ENCODE assay signal across 8 cellular contexts in the genomic region with DNA sequence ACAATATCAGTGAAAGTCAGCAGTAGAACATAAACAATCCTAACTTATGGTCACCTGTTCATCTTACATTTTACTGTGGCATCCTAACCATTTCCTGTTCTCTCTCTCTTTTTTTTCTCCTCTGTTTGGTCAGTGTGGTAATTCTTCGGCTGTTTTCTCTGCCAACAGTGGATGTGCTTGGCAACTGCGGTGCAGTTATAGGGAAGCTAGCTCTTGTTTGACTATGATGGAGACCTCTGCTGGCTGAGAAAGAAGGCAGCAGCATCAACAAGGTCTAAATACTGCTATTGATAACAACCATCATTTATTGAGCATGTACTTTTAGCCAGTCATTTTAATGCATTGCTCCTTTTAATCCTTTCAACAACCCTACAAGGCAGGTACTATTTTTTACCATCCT. TPM values are rescaled to one million over a fixed set of nuclear protein-coding genes. Genes with fewer than 3 reads are reported as not detected.
DNase-seq lines count a peak whose midpoint lies in the region; ATAC-seq and TF ChIP-seq lines count a peak whose summit lies in the region.

No MANE protein-coding gene starts in this region.

- H3K27me3 ChIP-seq in Panc1 (ENCODE audit: control insufficient read depth, insufficient read depth, low read length) (peaks cover 4% of the 10 kb centered on the region; the same call in 1 of the 2 replicates), suprapubic skin (no peaks in the 10 kb centered on the region)

- in situ Hi-C loops in Panc1 (cut with HindIII; ENCODE audit: low pct_unique_long_range_greater_than_20kb, low sequenced_read_pairs) = no loop called here

- TF ChIP-seq EP300 in suprapubic skin (IDR thresholded peaks at IDR 0.05) = no peak

- H3K4me1 ChIP-seq in Panc1 (ENCODE audit: control insufficient read depth, insufficient read depth, low read length) (no peaks in the 10 kb centered on the region), suprapubic skin (no peaks in the 10 kb centered on the region)

- peak; percentile 82 for DNase-seq in COR-L47 (lab: John Stamatoyannopoulos, UW)
- DNase-seq in HFF-Myc (ENCODE audit: extremely low read depth, low read depth) = peak; percentile 9
- peak; percentile 5 for DNase-seq in Panc1 (ENCODE audit: low read depth, low spot score)
- DNase-seq in fibroblast of villous mesenchyme (ENCODE audit: low read depth) = peak; percentile 8
- no peak for DNase-seq in activated CD4-positive, CD25-positive, alpha-beta regulatory T cell (lab: John Stamatoyannopoulos, UW)
- no peak for DNase-seq in suprapubic skin (ENCODE audit: low spot score in 2 of 2)
- no peak for DNase-seq in activated naive CD4-positive, alpha-beta T cell treated with Interleukin-2 at 50 U/mL for 16 hours

- no peaks in the 10 kb centered on the region for H3K36me3 ChIP-seq in Panc1 (ENCODE audit: control insufficient read depth, insufficient read depth, low read length)
- H3K36me3 ChIP-seq in suprapubic skin = no peaks in the 10 kb centered on the region

- TF ChIP-seq POLR2A in suprapubic skin (IDR thresholded peaks at IDR 0.05) = no peak

- 26% methylated on average over 2 of the region's 2 CpGs for WGBS in suprapubic skin

- BruUV-seq in Panc1 (replicated peaks; lab: Mats Ljungman, UMichigan) = no TSS peak

- intact Hi-C loops in Panc1 (cut with micrococcal nuclease; ENCODE audit: unreplicated experiment) = loop anchor here (2.0 kb wide), 1 partner anchor 27 kb away; no protein-coding TSS in a partner anchor

- POLR2A ChIA-PET in Panc1 (lab: Charles Lee) = no interaction called here

- peak; percentile 76; the same call in 1 of the 2 replicates for ATAC-seq in Panc1
- ATAC-seq in GM21528 (IDR thresholded peaks at IDR 0.05; ENCODE audit: low FRiP score, unreplicated experiment) = no peak

- no peaks in the 10 kb centered on the region for H3K9me3 ChIP-seq in Panc1 (ENCODE audit: control insufficient read depth, insufficient read depth, low read depth, low read length)
- H3K9me3 ChIP-seq in suprapubic skin = no peaks in the 10 kb centered on the region

- H3K4me3 ChIP-seq in HFF-Myc (replicated peaks; ENCODE audit: low read depth, low read length) (no peak overlapping the region), Panc1 (ENCODE audit: low read depth in 2 of 2, low read length in 2 of 2) (no peak overlapping the region), fibroblast of villous mesenchyme (ENCODE audit: low read depth, low read length) (no peak overlapping the region), suprapubic skin (no peak overlapping the region)

- CTCF ChIA-PET in Panc1 (lab: Charles Lee) = interaction anchor here (0.9 to 1.0 kb wide), 2 partner anchors 26 to 341 kb away, joined by 4 to 5 read pairs; a partner anchor contains a TSS

- H3K27ac ChIP-seq in Panc1 (ENCODE audit: low read length) = no peak overlapping the region
- H3K27ac ChIP-seq in suprapubic skin = no peak overlapping the region

- TF ChIP-seq CTCF in HFF-Myc (IDR thresholded peaks at IDR 0.05; ENCODE audit: low read depth, low read length, missing control alignments) (peak; percentile 26), Panc1 (IDR thresholded peaks at IDR 0.05) (peak; percentile 68), fibroblast of villous mesenchyme (IDR thresholded peaks at IDR 0.05; ENCODE audit: insufficient read depth, low read depth, low read length) (peak; percentile 33), suprapubic skin (IDR thresholded peaks at IDR 0.05) (no peak)

RNA-seq across cellular contexts. Expression of a gene that starts 0.7 kb away (rescaled TPM):
- total RNA-seq in Panc1 (2021; ENCODE audit: unreplicated experiment) (not detected), fibroblast of villous mesenchyme (not detected in 2 replicates), suprapubic skin (not detected)
- polyA plus RNA-seq in Panc1 (2012; ENCODE audit: insufficient read length) = not detected

RNA-seq across cellular contexts. Expression of a gene that starts 57.8 kb away (rescaled TPM):
- total RNA-seq in Panc1 (2021; ENCODE audit: unreplicated experiment) = not detected
- polyA plus RNA-seq in Panc1 (2012; ENCODE audit: insufficient read length) = not detected
- under 0.01 TPM in 1 of 2 replicates, not detected in the other for total RNA-seq in fibroblast of villous mesenchyme
- total RNA-seq in suprapubic skin = not detected

Comparison
In these comparisons a context has a peak if more than half of its experiments do, and no peak if none do; other contexts are left out.
1. DNase-seq: peak in COR-L47 (single experiment), HFF-Myc (single experiment), Panc1 (single experiment) and fibroblast of villous mesenchyme (single experiment); none in activated CD4-positive, CD25-positive, alpha-beta regulatory T cell (0 of 4), suprapubic skin (0 of 2) and activated naive CD4-positive, alpha-beta T cell treated with Interleukin-2 at 50 U/mL for 16 hours (single experiment).
2. CTCF ChIP-seq: peak in HFF-Myc (single experiment), Panc1 (single experiment) and fibroblast of villous mesenchyme (single experiment); none in suprapubic skin (0 of 2).